ENCODE assay signal across 9 cellular contexts in genomic region chr9:128204858-128205257, GRCh38. TPM values are rescaled to one million over a fixed set of nuclear protein-coding genes. Genes with fewer than 3 reads are reported as not detected.
DNase-seq lines count a peak whose midpoint lies in the region; ATAC-seq and TF ChIP-seq lines count a peak whose summit lies in the region.
"Had no signal": no experiment of that assay in that cellular context is flagged by ENCODE, and none has a peak within 500 bp of the region (broad histone marks: within the 10 kb centered on the region; RNA-seq: fewer than 3 reads in every experiment).

No MANE protein-coding gene starts in this region.

- H2BK5ac ChIP-seq in H9 (ENCODE audit: insufficient read length, low read length) (no peak overlapping the region), neuronal stem cell (ENCODE audit: low read length) (no peak overlapping the region)

- H2BK12ac ChIP-seq in H9 (ENCODE audit: insufficient read length, low read depth, low read length) (no peak overlapping the region), neuronal stem cell (ENCODE audit: low read length) (no peak overlapping the region)

- H2BK120ac ChIP-seq in H9 (ENCODE audit: low read depth, low read length, poor library complexity, severe bottlenecking) (no peak overlapping the region), neuronal stem cell (ENCODE audit: low read depth, low read length) (peak overlapping the region; percentile 21)

- H3K56ac ChIP-seq in H9 (ENCODE audit: insufficient read length, low read depth, low read length), result no peak overlapping the region

- no peak overlapping the region for H3K4ac ChIP-seq in H9 (ENCODE audit: low read depth, low read length)
- H3K4ac ChIP-seq in neuronal stem cell (ENCODE audit: low read length), result no peak overlapping the region

- H4K91ac ChIP-seq in H9 (ENCODE audit: insufficient read length, low read depth, low read length) (no peak overlapping the region), neuronal stem cell (ENCODE audit: low read depth, low read length, poor library complexity) (no peak overlapping the region)

- H3K23ac ChIP-seq in H9 (ENCODE audit: insufficient read length, low read depth, low read length), result no peak overlapping the region
- H3K23ac ChIP-seq in neuronal stem cell (ENCODE audit: low read depth, low read length, poor library complexity), result peak overlapping the region; percentile 8

- no peak for TF ChIP-seq CTCF in H9 (conservative IDR thresholded peaks at IDR 0.05)
- TF ChIP-seq CTCF in coronary artery (IDR thresholded peaks at IDR 0.05), result no peak

- H3K79me1 ChIP-seq in H9 (ENCODE audit: insufficient read depth, low read depth, low read length, poor library complexity, severe bottlenecking), result no peaks in the 10 kb centered on the region
- peaks cover 9% of the 10 kb centered on the region for H3K79me1 ChIP-seq in neuronal stem cell (ENCODE audit: low read depth, low read length)

- H3K23me2 ChIP-seq in H9 (ENCODE audit: insufficient read length, low read depth, low read length, poor library complexity, severe bottlenecking), result peaks cover 8% of the 10 kb centered on the region

- H2AFZ ChIP-seq in H9 (ENCODE audit: low read length) (no peak overlapping the region), neuronal stem cell (ENCODE audit: low read length) (peak overlapping the region; percentile 98)

- H2AK5ac ChIP-seq in H9 (ENCODE audit: insufficient read length, low read length) (no peak overlapping the region), neuronal stem cell (ENCODE audit: low read depth, low read length) (peak overlapping the region; percentile 58)

- H3K9ac ChIP-seq in H9 (ENCODE audit: extremely low read depth, insufficient read length, low read length) (no peak overlapping the region), neuronal stem cell (ENCODE audit: low read depth, low read length, poor library complexity) (peak overlapping the region; percentile 64)

- H3K27me3 ChIP-seq in H9 (ENCODE audit: insufficient read depth, low read length) (no peaks in the 10 kb centered on the region), neuronal stem cell (ENCODE audit: control insufficient read depth in 3 of 3, insufficient read depth in 3 of 3, low read depth in 1 of 3, low read length in 3 of 3) (no peaks in the 10 kb centered on the region)
- H3K27me3 ChIP-seq: cardiac muscle cell had no signal

- no peaks in the 10 kb centered on the region for H3K9me3 Mint-ChIP-seq in H9

- H3K4me1 ChIP-seq in H9 (ENCODE audit: insufficient read depth, low read length), result peaks cover 6% of the 10 kb centered on the region; the same call in 1 of the 2 replicates
- H3K4me1 ChIP-seq in neuronal stem cell (ENCODE audit: control insufficient read depth in 2 of 2, insufficient read depth in 1 of 2, low read depth in 1 of 2, low read length in 2 of 2), result peaks cover 8 to 22% of the 10 kb centered on the region in 2 donors

- no peak overlapping the region for H3K27ac Mint-ChIP-seq in H9
- H3K27ac Mint-ChIP-seq: IgD-negative memory B cell had no signal

- no peaks in the 10 kb centered on the region; the same call in 1 of the 2 replicates for H3K27me3 Mint-ChIP-seq in H9 (ENCODE audit: low read depth)

- no peak overlapping the region for H3T11ph ChIP-seq in H9 (ENCODE audit: low read length)

- peak overlapping the region; percentile 80 to 90 for H3K4me3 Mint-ChIP-seq in H9

- peak overlapping the region; percentile 73; the same call in 1 of the 2 replicates for H3K14ac ChIP-seq in H9 (ENCODE audit: insufficient read depth, low read length)
- H3K14ac ChIP-seq in neuronal stem cell (ENCODE audit: low read length), result no peak overlapping the region

- H3K36me3 ChIP-seq in neuronal stem cell (replicated peaks in 1 of 2; ENCODE audit: control insufficient read depth in 2 of 2, insufficient read depth in 2 of 2, low read length in 2 of 2), result peaks cover 0 to 10% of the 10 kb centered on the region in 2 donors
- H3K36me3 ChIP-seq: cardiac muscle cell, neutrophil had no signal

- no peak overlapping the region for H2BK15ac ChIP-seq in H9 (ENCODE audit: low read depth, low read length)
- H2BK15ac ChIP-seq in neuronal stem cell (ENCODE audit: low read length), result no peak overlapping the region

- no peaks in the 10 kb centered on the region for H4K20me1 ChIP-seq in H9 (ENCODE audit: control insufficient read depth, insufficient read depth, insufficient read length)

- H3K36me3 Mint-ChIP-seq in H9 (ENCODE audit: insufficient read depth in 1 of 3, low read depth in 3 of 3), result peaks cover 4 to 5% (median 5%) of the 10 kb centered on the region in 3 experiments; a peak in 5 of 7 replicates

- ATAC-seq in GM21390 (IDR thresholded peaks at IDR 0.05; ENCODE audit: unreplicated experiment), result no peak

- H3K4me1 Mint-ChIP-seq in H9, result peaks cover 23 to 28% of the 10 kb centered on the region in 2 experiments

- H4K5ac ChIP-seq in H9 (ENCODE audit: insufficient read length, low read depth, low read length), result no peak overlapping the region

- DNase-seq in H9, result no peak
- peak; percentile 68 for DNase-seq in coronary artery (ENCODE audit: low spot score)
- no peak for DNase-seq in neuronal stem cell (ENCODE audit: low spot score)
- DNase-seq in T-helper 1 cell, result no peak
- DNase-seq in NCI-H1417 (lab: John Stamatoyannopoulos, UW), result no peak

- H3K79me2 ChIP-seq in H9 (ENCODE audit: insufficient read depth, low read length), result no peaks in the 10 kb centered on the region

- H3K18ac ChIP-seq in H9 (ENCODE audit: insufficient read length, low read depth, low read length) (no peak overlapping the region), neuronal stem cell (ENCODE audit: low read length) (peak overlapping the region; percentile 98)

- peak overlapping the region; percentile 72 for H3K4me3 ChIP-seq in coronary artery
- peak overlapping the region; percentile 87 to 91 for H3K4me3 ChIP-seq in neuronal stem cell (ENCODE audit: low read length in 2 of 2)

- H3K9me3 ChIP-seq in H9 (ENCODE audit: control insufficient read depth, low read depth, low read length) (no peaks in the 10 kb centered on the region), neuronal stem cell (replicated peaks in 1 of 2; ENCODE audit: control insufficient read depth in 2 of 2, insufficient read depth in 1 of 2, low read depth in 1 of 2, low read length in 2 of 2) (no peaks in the 10 kb centered on the region)
- H3K9me3 ChIP-seq: neutrophil had no signal

- H3K4me2 ChIP-seq in H9 (ENCODE audit: insufficient read depth, insufficient read length, low read length) (peak overlapping the region; percentile 83), neuronal stem cell (ENCODE audit: insufficient read depth, low read length, poor library complexity, severe bottlenecking) (peak overlapping the region; percentile 83)

- H4K8ac ChIP-seq in H9 (replicated peaks; ENCODE audit: insufficient read length, low read depth, low read length) (no peak overlapping the region), neuronal stem cell (ENCODE audit: low read depth, low read length) (peak overlapping the region; percentile 29)

- no CpG with 5 or more reads among the region's 7 CpGs for WGBS in H9 (ENCODE audit: extremely low coverage, insufficient read length, low lambda C conversion rate)
- WGBS in neuronal stem cell (ENCODE audit: extremely low coverage in 2 of 2, insufficient read length in 2 of 2, insufficient replicate concordance in 1 of 2), 2 donors, result no CpG with 5 or more reads among the region's 7 CpGs

- no peak overlapping the region for H2BK20ac ChIP-seq in H9 (ENCODE audit: low read depth, low read length, poor library complexity, severe bottlenecking)

- no peak overlapping the region for H3K27ac ChIP-seq in H9 (ENCODE audit: insufficient read length, low read depth, low read length)
- H3K27ac ChIP-seq in coronary artery, result peak overlapping the region in 1 of 2 donors; percentile 65
- H3K27ac ChIP-seq in neuronal stem cell (replicated peaks; ENCODE audit: low read length), result peak overlapping the region; percentile 94
- H3K27ac ChIP-seq: cardiac muscle cell, neutrophil had no signal

RNA-seq across cellular contexts. Expression of gene DNM1, which starts 1.7 kb away (rescaled TPM):
- 54.3 and 58.0 TPM in 2 replicates for total RNA-seq in H9 (2021)
- polyA plus RNA-seq in neuronal stem cell (2013, experiment 1 of 2), result 46.5 TPM
- 48.3 TPM for polyA plus RNA-seq in neuronal stem cell (2013, experiment 2 of 2)

RNA-seq across cellular contexts. Expression of gene CIZ1, which starts 13.5 kb away (rescaled TPM):
- 101 and 104 TPM in 2 replicates for total RNA-seq in H9 (2021)
- 120 TPM for polyA plus RNA-seq in neuronal stem cell (2013, experiment 1 of 2)
- 119 TPM for polyA plus RNA-seq in neuronal stem cell (2013, experiment 2 of 2)

RNA-seq across cellular contexts. Expression of gene BBLN, which starts 44.8 kb away (rescaled TPM):
- 72.5 and 74.9 TPM in 2 replicates for total RNA-seq in H9 (2021)
- 95.6 TPM for polyA plus RNA-seq in neuronal stem cell (2013, experiment 1 of 2)
- polyA plus RNA-seq in neuronal stem cell (2013, experiment 2 of 2), result 101 TPM

RNA-seq across cellular contexts. Expression of gene LCN2, which starts 55.6 kb away (rescaled TPM):
- total RNA-seq in H9 (2021), result not detected in 2 replicates
- 0.08 TPM for polyA plus RNA-seq in neuronal stem cell (2013, experiment 1 of 2)
- 0.10 TPM for polyA plus RNA-seq in neuronal stem cell (2013, experiment 2 of 2)
- total RNA-seq: cardiac muscle cell had no signal
- polyA plus RNA-seq: cardiac muscle cell had no signal
